2 cellular contexts compared by ENCODE assay signal in the genomic region with DNA sequence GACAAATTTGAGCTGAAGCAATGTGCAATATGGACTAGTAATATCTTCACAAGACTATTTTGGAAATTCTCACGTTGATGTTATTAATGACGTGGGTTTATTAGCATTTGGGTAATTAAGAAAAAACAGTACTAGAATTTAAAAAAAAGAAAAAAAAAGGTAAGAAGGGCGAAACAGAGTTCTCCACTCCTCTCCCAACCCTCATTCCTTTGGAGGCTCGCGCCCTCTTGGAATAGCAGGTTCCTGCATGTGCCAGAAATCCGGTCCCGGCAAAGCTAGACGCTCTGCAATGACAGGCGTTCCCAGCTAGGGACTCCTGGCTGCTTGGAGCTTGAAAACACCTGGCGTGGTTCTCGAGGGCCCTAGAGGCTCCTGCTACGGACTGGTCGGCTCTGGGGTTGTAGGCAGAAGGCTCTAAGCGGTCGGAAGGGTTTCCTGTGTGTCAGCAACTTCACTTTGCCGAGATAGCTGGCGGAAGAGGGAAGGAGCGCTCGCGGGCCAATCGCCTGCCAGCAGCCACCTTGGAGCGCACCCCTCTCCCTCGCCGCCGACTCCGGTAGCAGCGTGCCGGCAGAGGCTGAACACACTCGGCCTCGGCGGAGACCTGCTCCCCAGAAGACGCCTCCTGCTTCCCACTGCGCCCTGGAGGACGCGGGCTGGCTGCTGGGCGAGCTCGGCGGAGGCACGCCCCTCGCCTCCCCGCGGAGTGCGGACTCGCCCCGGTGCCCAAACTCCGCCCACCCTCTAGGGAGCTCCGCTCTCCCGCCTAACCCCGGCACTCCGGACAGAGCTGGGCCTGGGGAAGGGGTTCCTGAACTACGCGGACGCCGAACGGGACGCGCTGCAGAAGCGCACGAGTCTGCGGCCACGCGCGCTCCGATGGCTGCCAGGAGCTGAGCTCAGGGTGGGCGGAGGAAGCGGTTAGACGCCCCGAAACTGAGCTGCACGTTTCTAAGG.
A peak's percentile ranks its signal among the peaks of the same experiment; 100 is the strongest.
TF ChIP-seq lines count a peak whose summit lies in the region.

A gene with protein sequence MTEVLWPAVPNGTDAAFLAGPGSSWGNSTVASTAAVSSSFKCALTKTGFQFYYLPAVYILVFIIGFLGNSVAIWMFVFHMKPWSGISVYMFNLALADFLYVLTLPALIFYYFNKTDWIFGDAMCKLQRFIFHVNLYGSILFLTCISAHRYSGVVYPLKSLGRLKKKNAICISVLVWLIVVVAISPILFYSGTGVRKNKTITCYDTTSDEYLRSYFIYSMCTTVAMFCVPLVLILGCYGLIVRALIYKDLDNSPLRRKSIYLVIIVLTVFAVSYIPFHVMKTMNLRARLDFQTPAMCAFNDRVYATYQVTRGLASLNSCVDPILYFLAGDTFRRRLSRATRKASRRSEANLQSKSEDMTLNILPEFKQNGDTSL (plus strand): TSS at position 778 of the 957 bp plus-strand sequence. CDS start 652 bp downstream, outside the sequence.

TF ChIP-seq in GM23338, 12 proteins besides CTCF, POLR2A, EP300 and RAD21 (continued from another document and continues in another):
- TF ChIP-seq, protein P1, sequence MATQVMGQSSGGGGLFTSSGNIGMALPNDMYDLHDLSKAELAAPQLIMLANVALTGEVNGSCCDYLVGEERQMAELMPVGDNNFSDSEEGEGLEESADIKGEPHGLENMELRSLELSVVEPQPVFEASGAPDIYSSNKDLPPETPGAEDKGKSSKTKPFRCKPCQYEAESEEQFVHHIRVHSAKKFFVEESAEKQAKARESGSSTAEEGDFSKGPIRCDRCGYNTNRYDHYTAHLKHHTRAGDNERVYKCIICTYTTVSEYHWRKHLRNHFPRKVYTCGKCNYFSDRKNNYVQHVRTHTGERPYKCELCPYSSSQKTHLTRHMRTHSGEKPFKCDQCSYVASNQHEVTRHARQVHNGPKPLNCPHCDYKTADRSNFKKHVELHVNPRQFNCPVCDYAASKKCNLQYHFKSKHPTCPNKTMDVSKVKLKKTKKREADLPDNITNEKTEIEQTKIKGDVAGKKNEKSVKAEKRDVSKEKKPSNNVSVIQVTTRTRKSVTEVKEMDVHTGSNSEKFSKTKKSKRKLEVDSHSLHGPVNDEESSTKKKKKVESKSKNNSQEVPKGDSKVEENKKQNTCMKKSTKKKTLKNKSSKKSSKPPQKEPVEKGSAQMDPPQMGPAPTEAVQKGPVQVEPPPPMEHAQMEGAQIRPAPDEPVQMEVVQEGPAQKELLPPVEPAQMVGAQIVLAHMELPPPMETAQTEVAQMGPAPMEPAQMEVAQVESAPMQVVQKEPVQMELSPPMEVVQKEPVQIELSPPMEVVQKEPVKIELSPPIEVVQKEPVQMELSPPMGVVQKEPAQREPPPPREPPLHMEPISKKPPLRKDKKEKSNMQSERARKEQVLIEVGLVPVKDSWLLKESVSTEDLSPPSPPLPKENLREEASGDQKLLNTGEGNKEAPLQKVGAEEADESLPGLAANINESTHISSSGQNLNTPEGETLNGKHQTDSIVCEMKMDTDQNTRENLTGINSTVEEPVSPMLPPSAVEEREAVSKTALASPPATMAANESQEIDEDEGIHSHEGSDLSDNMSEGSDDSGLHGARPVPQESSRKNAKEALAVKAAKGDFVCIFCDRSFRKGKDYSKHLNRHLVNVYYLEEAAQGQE (IDR thresholded peaks at IDR 0.05; ENCODE audit: unreplicated experiment), result peak; percentile 18
- TF ChIP-seq NANOG (IDR thresholded peaks at IDR 0.05; ENCODE audit: borderline replicate concordance) (no peak), CREB1 (CRISPR knock-in tag; IDR thresholded peaks at IDR 0.05; ENCODE audit: low read depth) (no peak), JUNB (IDR thresholded peaks at IDR 0.05; ENCODE audit: unreplicated experiment) (no peak), STAT1 (IDR thresholded peaks at IDR 0.05; ENCODE audit: unreplicated experiment) (no peak), POLR2AphosphoS5 (IDR thresholded peaks at IDR 0.05; ENCODE audit: low read depth) (peak; percentile 96), EZH2phosphoT487 (IDR thresholded peaks at IDR 0.05; ENCODE audit: unreplicated experiment) (no peak), ZNF114 (CRISPR knock-in tag; IDR thresholded peaks at IDR 0.05) (no peak), EZH2 (IDR thresholded peaks at IDR 0.05; ENCODE audit: low read depth, unreplicated experiment) (no peak)
- TF ChIP-seq, protein P2, sequence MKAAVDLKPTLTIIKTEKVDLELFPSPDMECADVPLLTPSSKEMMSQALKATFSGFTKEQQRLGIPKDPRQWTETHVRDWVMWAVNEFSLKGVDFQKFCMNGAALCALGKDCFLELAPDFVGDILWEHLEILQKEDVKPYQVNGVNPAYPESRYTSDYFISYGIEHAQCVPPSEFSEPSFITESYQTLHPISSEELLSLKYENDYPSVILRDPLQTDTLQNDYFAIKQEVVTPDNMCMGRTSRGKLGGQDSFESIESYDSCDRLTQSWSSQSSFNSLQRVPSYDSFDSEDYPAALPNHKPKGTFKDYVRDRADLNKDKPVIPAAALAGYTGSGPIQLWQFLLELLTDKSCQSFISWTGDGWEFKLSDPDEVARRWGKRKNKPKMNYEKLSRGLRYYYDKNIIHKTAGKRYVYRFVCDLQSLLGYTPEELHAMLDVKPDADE (IDR thresholded peaks at IDR 0.05), result no peak; the same call in 1 of the 2 replicates

TF ChIP-seq in liver, 16 proteins besides CTCF, POLR2A, EP300 and RAD21 (continued from another document):
- TF ChIP-seq, protein P1 (IDR thresholded peaks at IDR 0.05), result no peak
- TF ChIP-seq GABPA (IDR thresholded peaks at IDR 0.05 in 1 of 2, conservative IDR thresholded peaks at IDR 0.05 in 1 of 2), result no peak
- no peak for TF ChIP-seq RXRA (IDR thresholded peaks at IDR 0.05)
- no peak for TF ChIP-seq HNF4G (IDR thresholded peaks at IDR 0.05)
- TF ChIP-seq, protein P3, sequence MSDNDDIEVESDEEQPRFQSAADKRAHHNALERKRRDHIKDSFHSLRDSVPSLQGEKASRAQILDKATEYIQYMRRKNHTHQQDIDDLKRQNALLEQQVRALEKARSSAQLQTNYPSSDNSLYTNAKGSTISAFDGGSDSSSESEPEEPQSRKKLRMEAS (IDR thresholded peaks at IDR 0.05), result no peak
- no peak for TF ChIP-seq HNF4A (conservative IDR thresholded peaks at IDR 0.05)
